Comparison of ENCODE assay signal across 24 cellular contexts in the genomic region with DNA sequence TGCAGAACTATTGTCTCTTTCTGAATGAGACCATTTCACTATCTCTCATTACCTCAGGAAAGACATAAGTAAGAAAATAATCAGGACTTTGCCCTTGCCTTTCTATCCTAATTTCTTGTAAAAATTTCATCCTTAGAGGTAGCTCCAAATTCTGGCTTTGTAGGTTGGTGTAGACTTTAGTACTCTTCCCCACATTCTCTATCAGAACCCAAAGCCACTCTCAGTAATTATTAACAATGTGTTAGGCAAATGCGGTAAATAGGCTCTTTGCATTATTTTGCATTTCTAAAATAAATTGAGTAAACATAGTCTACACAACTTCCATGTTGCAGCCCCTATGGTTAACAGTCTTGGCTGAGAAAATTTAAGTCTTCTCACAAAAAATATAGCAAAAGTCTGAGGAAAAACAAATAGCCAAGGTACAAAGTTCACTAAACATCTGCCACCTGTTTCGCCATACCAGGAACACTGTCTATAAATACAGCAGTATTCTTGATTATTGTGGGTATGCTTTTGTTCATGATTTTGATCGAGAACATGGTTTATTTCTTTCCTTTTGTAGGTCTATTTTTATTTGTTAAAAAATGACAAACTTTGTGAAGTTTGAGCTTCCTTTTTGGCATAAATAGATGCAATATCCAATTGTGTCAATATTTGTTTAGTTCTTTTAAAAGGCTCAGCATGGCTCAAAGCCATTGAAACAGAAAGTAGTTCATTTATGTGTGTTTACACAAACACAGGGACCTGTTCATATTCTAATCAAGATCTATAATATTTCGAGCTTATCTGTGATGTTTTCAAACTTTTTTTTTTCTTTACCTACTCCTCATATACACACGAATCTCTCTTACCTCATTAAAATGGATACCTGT.
DNase-seq lines count a peak whose midpoint lies in the region; ATAC-seq and FAIRE-seq lines count a peak whose summit lies in the region.
"Had no signal": no experiment of that assay in that cellular context is flagged by ENCODE, and none has a peak within 500 bp of the region (broad histone marks: within the 10 kb centered on the region; RNA-seq: fewer than 3 reads in every experiment).

No MANE protein-coding gene starts in this region.

- H3K36me3 ChIP-seq in duodenal mucosa (ENCODE audit: control insufficient read depth in 1 of 2, insufficient read depth in 2 of 2, low read length in 2 of 2) (no peaks in the 10 kb centered on the region), small intestine (ENCODE audit: control insufficient read depth in 2 of 2, insufficient read depth in 2 of 2, low read length in 2 of 2) (no peaks in the 10 kb centered on the region)
- H3K36me3 ChIP-seq: cardiac muscle cell had no signal

- H3K27ac ChIP-seq in duodenal mucosa (ENCODE audit: low read depth, low read length) (no peak overlapping the region), small intestine (ENCODE audit: low read depth in 1 of 2, low read length in 1 of 2) (no peak overlapping the region)
- H3K27ac ChIP-seq: cardiac muscle cell, coronary artery, testis had no signal

- H3K9me3 ChIP-seq in duodenal mucosa (ENCODE audit: control insufficient read depth in 1 of 2, low read length in 2 of 2): no peaks in the 10 kb centered on the region
- no peaks in the 10 kb centered on the region for H3K9me3 ChIP-seq in small intestine (ENCODE audit: control insufficient read depth, low read depth)
- H3K9me3 ChIP-seq: testis had no signal

- no peaks in the 10 kb centered on the region for H3K4me1 ChIP-seq in duodenal mucosa (ENCODE audit: control insufficient read depth in 1 of 2, insufficient read depth in 2 of 2, low read length in 2 of 2)
- H3K4me1 ChIP-seq in small intestine (ENCODE audit: control insufficient read depth in 2 of 2, insufficient read depth in 1 of 2, low read depth in 1 of 2, low read length in 1 of 2): no peaks in the 10 kb centered on the region
- H3K4me1 ChIP-seq: testis had no signal

- no peak for ATAC-seq in GM19324 (IDR thresholded peaks at IDR 0.05; ENCODE audit: low FRiP score, unreplicated experiment)
- ATAC-seq: activated CD8-positive, alpha-beta T cell treated with anti-CD3 and anti-CD28 coated beads, Interleukin-2, amount 10 ng/mL, durations not matched to agents 7 days and 5 days had no signal

- H3K9ac ChIP-seq in duodenal mucosa (ENCODE audit: low read depth in 1 of 2, low read length in 2 of 2): no peak overlapping the region
- H3K9ac ChIP-seq: SK-N-SH had no signal

- H3K27me3 ChIP-seq in duodenal mucosa (ENCODE audit: control insufficient read depth in 1 of 2, insufficient read depth in 2 of 2, low read length in 2 of 2) (no peaks in the 10 kb centered on the region), small intestine (ENCODE audit: control insufficient read depth in 2 of 2, insufficient read depth in 2 of 2, low read length in 2 of 2) (no peaks in the 10 kb centered on the region)
- H3K27me3 ChIP-seq: cardiac muscle cell, testis had no signal

- no peak for FAIRE-seq in small intestine (lab: Jason Lieb, UNC)
- FAIRE-seq: frontal cortex, urothelium cell line had no signal

- H3K4me3 ChIP-seq in duodenal mucosa (ENCODE audit: low read depth in 1 of 2, low read length in 2 of 2): peak overlapping the region; percentile 35 to 40
- no peak overlapping the region for H3K4me3 ChIP-seq in small intestine (ENCODE audit: low read depth in 1 of 2, low read length in 2 of 2)
- H3K4me3 ChIP-seq: cardiac muscle cell, coronary artery, testis had no signal

- WGBS in small intestine, 3 donors: 7 to 48% (median 29%) methylated on average over 5 of the region's 5 CpGs

- DNase-seq in NCI-H1092 treated with DMSO at 0.1 percent for 48 hours (lab: John Stamatoyannopoulos, UW) (peak; percentile 36), NCI-H1092 (lab: John Stamatoyannopoulos, UW) (no peak), NCI-H1105 (lab: John Stamatoyannopoulos, UW) (peak; percentile 8), small intestine (peak; percentile 37), SHP77 treated with DMSO at 0.1 percent for 48 hours (lab: John Stamatoyannopoulos, UW) (no peak), dedifferentiated amniotic fluid mesenchymal stem cell (ENCODE audit: extremely low spot score) (no peak)
- DNase-seq: activated CD4-positive, alpha-beta T cell treated with anti-CD3 and anti-CD28 coated beads for 1 hour; activated CD8-positive, alpha-beta T cell treated with anti-CD3 and anti-CD28 coated beads, Interleukin-2, amount 10 ng/mL, durations not matched to agents 7 days and 5 days; aorta; CD4-positive, CD25-positive, alpha-beta regulatory T cell; HCEC 1CT; KG1; NCI-H187 treated with DMSO at 0.1 percent for 48 hours; NCI-H526 treated with DMSO at 0.1 percent for 48 hours; SK-N-SH; stimulated activated CD4-positive, alpha-beta T cell treated with anti-CD3 and anti-CD28 coated beads, Interleukin-15, amount 100 ng/mL, for 24 hours; stimulated activated naive CD4-positive, alpha-beta T cell treated with Interleukin-2 at 50 U/mL for 16 hours; testis had no signal

Comparison
In these comparisons a context has a peak if more than half of its experiments do, and no peak if none do; other contexts are left out.
1. DNase-seq: peak in NCI-H1092 treated with DMSO at 0.1 percent for 48 hours (single experiment), NCI-H1105 (single experiment) and small intestine (single experiment); none in NCI-H1092 (single experiment), SHP77 treated with DMSO at 0.1 percent for 48 hours (single experiment) and dedifferentiated amniotic fluid mesenchymal stem cell (single experiment).
2. H3K4me3 ChIP-seq: peak in duodenal mucosa (2 of 2); none in small intestine (0 of 2).